ENCODE assay signal across 22 cellular contexts in the genomic region with DNA sequence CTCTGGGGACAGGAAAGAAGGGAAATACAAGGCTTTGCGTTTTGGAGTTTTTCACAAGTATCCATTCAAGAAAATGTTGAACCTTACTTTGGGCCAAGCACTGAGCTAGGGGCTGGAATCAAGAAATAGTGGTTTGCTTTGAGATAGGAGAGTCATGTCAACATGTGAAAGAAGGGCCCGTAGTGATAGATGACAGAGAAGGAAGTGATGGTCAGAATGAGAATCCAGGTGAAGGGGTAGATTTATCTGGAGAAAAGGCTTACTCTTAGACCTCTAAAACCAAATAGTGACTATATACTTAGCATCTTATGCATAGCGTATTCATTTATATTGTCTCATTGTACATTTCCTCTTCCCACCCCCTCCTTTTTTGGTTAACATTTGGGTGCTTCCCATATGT.
DNase-seq lines count a peak whose midpoint lies in the region; ATAC-seq and TF ChIP-seq lines count a peak whose summit lies in the region.
"Had no signal": no experiment of that assay in that cellular context is flagged by ENCODE, and none has a peak within 500 bp of the region (broad histone marks: within the 10 kb centered on the region; RNA-seq: fewer than 3 reads in every experiment).

No MANE protein-coding gene starts in this region.

- H3K4me3 Mint-ChIP-seq in activated CD8-positive, alpha-beta memory T cell treated with anti-CD3 and anti-CD28 coated beads, Interleukin-2, amount 10 ng/mL, durations not matched to agents 7 days and 5 days = no peak overlapping the region
- H3K4me3 Mint-ChIP-seq in activated T-helper 17 cell treated with anti-CD3 and anti-CD28 coated beads, Interleukin-2, amount 50 U/mL, for 72 hours = no peak overlapping the region
- H3K4me3 Mint-ChIP-seq: CD4-positive, CD25-positive, alpha-beta regulatory T cell; H9 had no signal

- H3K4me3 ChIP-seq in dorsolateral prefrontal cortex = no peak overlapping the region
- H3K4me3 ChIP-seq: BLaER1, MG63, SJCRH30 had no signal

- H3K27me3 ChIP-seq in dorsolateral prefrontal cortex = no peaks in the 10 kb centered on the region
- H3K27me3 ChIP-seq: BLaER1, SJCRH30 had no signal

- peaks cover 37% of the 10 kb centered on the region for H3K36me3 Mint-ChIP-seq in activated CD8-positive, alpha-beta memory T cell treated with anti-CD3 and anti-CD28 coated beads, Interleukin-2, amount 10 ng/mL, durations not matched to agents 7 days and 5 days
- H3K36me3 Mint-ChIP-seq in activated T-helper 17 cell treated with anti-CD3 and anti-CD28 coated beads, Interleukin-2, amount 50 U/mL, for 72 hours (ENCODE audit: low read depth) = no peaks in the 10 kb centered on the region
- H3K36me3 Mint-ChIP-seq: CD4-positive, CD25-positive, alpha-beta regulatory T cell had no signal

- H3K27me3 Mint-ChIP-seq in activated CD8-positive, alpha-beta memory T cell treated with anti-CD3 and anti-CD28 coated beads, Interleukin-2, amount 10 ng/mL, durations not matched to agents 7 days and 5 days = no peaks in the 10 kb centered on the region
- no peaks in the 10 kb centered on the region for H3K27me3 Mint-ChIP-seq in activated T-helper 17 cell treated with anti-CD3 and anti-CD28 coated beads, Interleukin-2, amount 50 U/mL, for 72 hours
- H3K27me3 Mint-ChIP-seq: CD4-positive, CD25-positive, alpha-beta regulatory T cell had no signal

- TF ChIP-seq CTCF in dorsolateral prefrontal cortex (IDR thresholded peaks at IDR 0.05 in 54 of 56, conservative IDR thresholded peaks at IDR 0.05 in 2 of 56; ENCODE audit: low read depth in 1 of 56, partially characterized antibody in 56 of 56) = no peak

- no peak for DNase-seq in activated CD8-positive, alpha-beta memory T cell treated with anti-CD3 and anti-CD28 coated beads, Interleukin-2, amount 10 ng/mL, durations not matched to agents 7 days and 5 days
- DNase-seq in activated CD8-positive, alpha-beta memory T cell treated with anti-CD3 and anti-CD28 coated beads, Interleukin-2, amount 50 U/mL, for 48 hours = no peak
- DNase-seq in dorsolateral prefrontal cortex (no peak), dedifferentiated amniotic fluid mesenchymal stem cell (ENCODE audit: extremely low spot score) (no peak)
- DNase-seq: CD4-positive, CD25-positive, alpha-beta regulatory T cell; DMS153; H9; KBM-7; MG63; NCI-H2029; NCI-H446 treated with DMSO at 0.1 percent for 48 hours; NCI-H526; NCI-H82; NK-92 treated with Interleukin-12 subunit alpha and Interleukin-12 subunit beta, amount 100 ng/mL, for 24 hours; PC-3; SJCRH30 had no signal

- intact Hi-C loops in dorsolateral prefrontal cortex (cut with DNase I) = loop anchor here (5.0 kb wide), 2 partner anchors 87 to 103 kb away; partner anchors contain the start of gene GAB2 (in 2 of the 2)

- no peak for TF ChIP-seq POLR2A in GM18505 (IDR thresholded peaks at IDR 0.05; ENCODE audit: borderline replicate concordance, extremely low read depth, insufficient read depth, insufficient read length)

- H3K27ac ChIP-seq in dorsolateral prefrontal cortex (peak overlapping the region in 57 of 59 donors; percentile 43 to 99 (median 89)), temporal lobe (ENCODE audit: low read depth, low read length) (peak overlapping the region; percentile 88)
- H3K27ac ChIP-seq: BLaER1, SJCRH30 had no signal

- H3K4me1 Mint-ChIP-seq in activated CD8-positive, alpha-beta memory T cell treated with anti-CD3 and anti-CD28 coated beads, Interleukin-2, amount 10 ng/mL, durations not matched to agents 7 days and 5 days = peaks cover 71% of the 10 kb centered on the region
- H3K4me1 Mint-ChIP-seq in activated T-helper 17 cell treated with anti-CD3 and anti-CD28 coated beads, Interleukin-2, amount 50 U/mL, for 72 hours = peaks cover 22% of the 10 kb centered on the region

- no peaks in the 10 kb centered on the region for H3K9me3 Mint-ChIP-seq in activated CD8-positive, alpha-beta memory T cell treated with anti-CD3 and anti-CD28 coated beads, Interleukin-2, amount 10 ng/mL, durations not matched to agents 7 days and 5 days (ENCODE audit: low read depth)
- H3K9me3 Mint-ChIP-seq in activated T-helper 17 cell treated with anti-CD3 and anti-CD28 coated beads, Interleukin-2, amount 50 U/mL, for 72 hours = no peaks in the 10 kb centered on the region

- CTCF ChIA-PET in activated CD8-positive, alpha-beta memory T cell treated with anti-CD3 and anti-CD28 coated beads, Interleukin-2, amount 10 ng/mL, durations not matched to agents 7 days and 5 days (lab: Charles Lee) = no interaction called here

- ATAC-seq in activated CD8-positive, alpha-beta memory T cell treated with anti-CD3 and anti-CD28 coated beads, Interleukin-2, amount 10 ng/mL, durations not matched to agents 7 days and 5 days = no peak
- peak; percentile 54 for ATAC-seq in activated T-helper 17 cell treated with anti-CD3 and anti-CD28 coated beads, Interleukin-2, amount 50 U/mL, for 72 hours (replicated peaks)
- no peak for ATAC-seq in HG03520 (IDR thresholded peaks at IDR 0.05; ENCODE audit: unreplicated experiment)
- no peak for ATAC-seq in GM18505 (IDR thresholded peaks at IDR 0.05; ENCODE audit: unreplicated experiment)
- ATAC-seq: PC-3, Right ventricle myocardium inferior had no signal

- peak overlapping the region; percentile 0 for H3K27ac Mint-ChIP-seq in activated CD8-positive, alpha-beta memory T cell treated with anti-CD3 and anti-CD28 coated beads, Interleukin-2, amount 10 ng/mL, durations not matched to agents 7 days and 5 days
- H3K27ac Mint-ChIP-seq in activated T-helper 17 cell treated with anti-CD3 and anti-CD28 coated beads, Interleukin-2, amount 50 U/mL, for 72 hours = no peak overlapping the region
- H3K27ac Mint-ChIP-seq: CD4-positive, CD25-positive, alpha-beta regulatory T cell; H9 had no signal
